Comparison of ENCODE assay signal across 29 cellular contexts in the genomic region with DNA sequence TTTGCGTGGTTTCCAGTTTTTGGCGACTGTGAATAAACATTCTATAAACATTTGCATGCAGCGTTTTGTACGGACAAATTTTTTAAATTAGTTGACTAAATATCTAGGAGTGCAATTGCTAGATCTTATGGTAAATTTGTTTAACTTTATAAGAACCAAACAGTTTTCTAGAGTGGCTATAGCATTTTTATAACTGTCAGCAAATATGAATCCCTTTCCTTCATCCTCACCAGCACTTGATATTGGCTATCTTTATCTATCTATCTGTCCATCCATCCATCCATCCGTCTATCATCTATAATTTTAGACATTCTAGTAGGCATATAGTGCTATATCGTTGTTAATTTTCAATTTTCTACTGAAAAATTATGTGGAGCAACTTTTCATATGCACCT. TPM values are rescaled to one million over a fixed set of nuclear protein-coding genes. Genes with fewer than 3 reads are reported as not detected.
DNase-seq lines count a peak whose midpoint lies in the region; ATAC-seq, FAIRE-seq and TF ChIP-seq lines count a peak whose summit lies in the region.
"Had no signal": no experiment of that assay in that cellular context is flagged by ENCODE, and none has a peak within 500 bp of the region (broad histone marks: within the 10 kb centered on the region; RNA-seq: fewer than 3 reads in every experiment).

No MANE protein-coding gene starts in this region.

- H3K4me1 ChIP-seq in HepG2 (ENCODE audit: insufficient read depth, low read length) (no peaks in the 10 kb centered on the region; the same call in 1 of the 2 replicates), right lobe of liver (no peaks in the 10 kb centered on the region), OCI-LY1 (ENCODE audit: insufficient read depth, low read length, severe bottlenecking) (peaks cover 7% of the 10 kb centered on the region), trophoblast cell (ENCODE audit: control insufficient read depth in 1 of 2, insufficient read depth in 2 of 2, low read length in 2 of 2) (peaks cover 0 to 2% of the 10 kb centered on the region in 2 experiments)

- H3K4me3 Mint-ChIP-seq in naive B cell = peak overlapping the region in 6 of 8 donors; percentile 58 to 96 (median 82)
- no peak overlapping the region for H3K4me3 Mint-ChIP-seq in Calu3 (ENCODE audit: low read depth, unreplicated experiment)

- TF ChIP-seq POLR2A in HepG2 (IDR thresholded peaks at IDR 0.05; ENCODE audit: insufficient read depth in 1 of 2, low read depth in 2 of 2, low read length in 2 of 2) (no peak), right lobe of liver (IDR thresholded peaks at IDR 0.05) (no peak)

- no peaks in the 10 kb centered on the region for H3K9me2 ChIP-seq in OCI-LY1 (ENCODE audit: low read depth, low read length)

- TF ChIP-seq EP300 in HepG2 (IDR thresholded peaks at IDR 0.05; ENCODE audit: low read depth in 2 of 2, low read length in 2 of 2) = no peak
- no peak for TF ChIP-seq EP300 in HepG2 (CRISPR knock-in tag; IDR thresholded peaks at IDR 0.05; ENCODE audit: borderline replicate concordance)

- ATAC-seq in HepG2 (no peak), right lobe of liver (no peak), naive B cell (ENCODE audit: low read depth in 2 of 2) (no peak), HG02970 (IDR thresholded peaks at IDR 0.05; ENCODE audit: low FRiP score, unreplicated experiment) (no peak)
- ATAC-seq: effector memory CD8-positive, alpha-beta T cell had no signal

- H3K36me3 ChIP-seq in HepG2 (replicated peaks in 1 of 2; ENCODE audit: control insufficient read depth in 1 of 2, insufficient read depth in 2 of 2, low read length in 2 of 2) (no peaks in the 10 kb centered on the region), right lobe of liver (no peaks in the 10 kb centered on the region), OCI-LY1 (ENCODE audit: insufficient read depth, low read length) (no peaks in the 10 kb centered on the region), trophoblast cell (ENCODE audit: control insufficient read depth in 1 of 2, insufficient read depth in 2 of 2, low read length in 2 of 2) (no peaks in the 10 kb centered on the region)
- H3K36me3 ChIP-seq: BLaER1, neutrophil, tibial artery had no signal

- H3K9me3 ChIP-seq in HepG2 (ENCODE audit: low read length) (no peaks in the 10 kb centered on the region), right lobe of liver (no peaks in the 10 kb centered on the region), OCI-LY1 (ENCODE audit: low read length) (no peaks in the 10 kb centered on the region), trophoblast cell (ENCODE audit: insufficient read depth, low read depth, low read length) (no peaks in the 10 kb centered on the region)
- H3K9me3 ChIP-seq: BLaER1, tibial artery had no signal

- CTCF ChIA-PET in HepG2 (lab: Yijun Ruan, JAX; ENCODE audit: low intra/inter-chr PET ratio, low total read pairs) = no interaction called here
- CTCF ChIA-PET in Calu3 (lab: Charles Lee) = no interaction called here

- BruUV-seq in HepG2 (replicated peaks; lab: Mats Ljungman, UMichigan) (no TSS peak), Calu3 (replicated peaks; lab: Mats Ljungman, UMichigan) (no TSS peak)

- no peaks in the 10 kb centered on the region for H3K79me1 ChIP-seq in trophoblast cell (ENCODE audit: low read length)

- H3K27me3 ChIP-seq in HepG2 (ENCODE audit: control insufficient read depth in 1 of 2, insufficient read depth in 2 of 2, low read length in 2 of 2) (peaks cover 1 to 16% of the 10 kb centered on the region in 2 experiments; a peak in 3 of 5 replicates), right lobe of liver (no peaks in the 10 kb centered on the region), OCI-LY1 (ENCODE audit: insufficient read depth, low read length) (no peaks in the 10 kb centered on the region; the same call in 1 of the 2 replicates), trophoblast cell (ENCODE audit: insufficient read depth, low read length) (peaks cover 3% of the 10 kb centered on the region)
- H3K27me3 ChIP-seq: tibial artery had no signal

- H3K79me2 ChIP-seq in HepG2 (ENCODE audit: insufficient read depth, low read length) (no peaks in the 10 kb centered on the region), OCI-LY1 (ENCODE audit: insufficient read depth, low read length) (no peaks in the 10 kb centered on the region), trophoblast cell (ENCODE audit: control insufficient read depth, insufficient read depth, low read length, poor library complexity) (no peaks in the 10 kb centered on the region)

- H3K9ac ChIP-seq in HepG2 (ENCODE audit: insufficient read depth, low read depth, low read length) (no peak overlapping the region), OCI-LY1 (ENCODE audit: low read length) (no peak overlapping the region), trophoblast cell (ENCODE audit: low read length) (no peak overlapping the region)
- H3K9ac ChIP-seq: BLaER1 had no signal

- H3K27ac ChIP-seq in HepG2 (ENCODE audit: extremely low read length, insufficient read depth, low read length) (no peak overlapping the region), right lobe of liver (no peak overlapping the region), OCI-LY1 (ENCODE audit: low read depth, low read length, poor library complexity, severe bottlenecking) (no peak overlapping the region), trophoblast cell (ENCODE audit: low read depth, low read length) (no peak overlapping the region)
- H3K27ac ChIP-seq: BLaER1, neutrophil had no signal

- H4K12ac ChIP-seq in trophoblast cell (ENCODE audit: low read depth, low read length) = no peak overlapping the region

- in situ Hi-C loops in HepG2 (cut with HindIII; ENCODE audit: extremely low pct_ligation_motif_present, low pct_unique_long_range_greater_than_20kb) = no loop called here

- H3K23ac ChIP-seq in trophoblast cell (ENCODE audit: low read length) = no peak overlapping the region

- FAIRE-seq in HepG2 (lab: Jason Lieb, UNC) = no peak
- FAIRE-seq: astrocyte, D721Med, islet of Langerhans had no signal

- no peak for DNase-seq in HepG2 (ENCODE audit: low spot score)
- DNase-seq in right lobe of liver = no peak
- DNase-seq in naive B cell = no peak
- DNase-seq in Calu3 = no peak
- no peak for DNase-seq in trophoblast cell
- DNase-seq: activated CD8-positive, alpha-beta memory T cell treated with anti-CD3 and anti-CD28 coated beads, Interleukin-2, amount 50 U/mL, for 48 hours; activated CD8-positive, alpha-beta T cell treated with anti-CD3 and anti-CD28 coated beads for 36 hours; caudate nucleus; cortex of kidney; DND-41; effector memory CD8-positive, alpha-beta T cell; GF-D8; NCI-H1048; NCI-H1694; NCI-H446 treated with DMSO at 0.1 percent for 48 hours; right cardiac atrium; RPMI8226; stimulated activated CD4-positive, alpha-beta T cell treated with anti-CD3 and anti-CD28 coated beads, Interleukin-1b, Interleukin-23, amount 100 ng/mL, for 48 hours; tibial artery had no signal

- H3K36me3 Mint-ChIP-seq in naive B cell (peaks cover 0 to 10% of the 10 kb centered on the region in 2 donors), Calu3 (ENCODE audit: insufficient read depth, unreplicated experiment) (peaks cover 9% of the 10 kb centered on the region)
- H3K36me3 Mint-ChIP-seq: activated naive CD4-positive, alpha-beta T cell treated with anti-CD3 and anti-CD28 coated beads, Interleukin-2, amount 50 U/mL, for 72 hours had no signal

- peaks cover 4 to 18% (median 7%) of the 10 kb centered on the region in 7 donors for H3K9me3 Mint-ChIP-seq in naive B cell
- H3K9me3 Mint-ChIP-seq in Calu3 (ENCODE audit: low read depth, unreplicated experiment) = no peaks in the 10 kb centered on the region
- H3K9me3 Mint-ChIP-seq: activated CD8-positive, alpha-beta T cell treated with anti-CD3 and anti-CD28 coated beads for 36 hours; activated naive CD4-positive, alpha-beta T cell treated with anti-CD3 and anti-CD28 coated beads, Interleukin-2, amount 50 U/mL, for 72 hours; activated T-helper 2 cell treated with anti-CD3 and anti-CD28 coated beads, Interferon-gamma antibody, Interleukin-2, Interleukin-4, amounts not matched to agents 10 μg/mL and 5 μg/mL and 100 μg/mL, durations not matched to agents 14 hours and 24 hours and 36 hours; effector memory CD8-positive, alpha-beta T cell had no signal

- no peak overlapping the region for H2BK120ac ChIP-seq in trophoblast cell (ENCODE audit: insufficient read depth, low read length, poor library complexity)

- TF ChIP-seq CTCF in HepG2 (CRISPR knock-in tag; IDR thresholded peaks at IDR 0.05) = no peak
- no peak for TF ChIP-seq CTCF in right lobe of liver (IDR thresholded peaks at IDR 0.05)
- no peak for TF ChIP-seq CTCF in OCI-LY1 (IDR thresholded peaks at IDR 0.05; ENCODE audit: low read length)
- no peak for TF ChIP-seq CTCF in Calu3 (IDR thresholded peaks at IDR 0.05; ENCODE audit: unreplicated experiment)

- no peak overlapping the region for H3K18ac ChIP-seq in trophoblast cell (ENCODE audit: low read length)

- H2BK5ac ChIP-seq in trophoblast cell (ENCODE audit: low read depth, low read length, poor library complexity) = no peak overlapping the region

- POLR2A ChIA-PET in HepG2 (lab: Yijun Ruan, JAX) = no interaction called here

- peaks cover 6 to 14% (median 12%) of the 10 kb centered on the region in 3 donors for H3K4me1 Mint-ChIP-seq in naive B cell
- H3K4me1 Mint-ChIP-seq in Calu3 (ENCODE audit: low read depth, unreplicated experiment) = no peaks in the 10 kb centered on the region

- H4K8ac ChIP-seq in trophoblast cell (ENCODE audit: low read depth, low read length) = no peak overlapping the region

- H3K27me3 Mint-ChIP-seq in naive B cell = peaks cover 23 to 34% (median 31%) of the 10 kb centered on the region in 3 donors
- no peaks in the 10 kb centered on the region for H3K27me3 Mint-ChIP-seq in Calu3 (ENCODE audit: unreplicated experiment)

- no peak overlapping the region for H3K14ac ChIP-seq in trophoblast cell (ENCODE audit: low read length)

- no peak overlapping the region for H2BK12ac ChIP-seq in trophoblast cell (ENCODE audit: low read length)

- no peak overlapping the region for H3K4ac ChIP-seq in trophoblast cell (ENCODE audit: low read depth, low read length)

- no peak for TF ChIP-seq RAD21 in HepG2 (CRISPR knock-in tag; IDR thresholded peaks at IDR 0.05)

- H3F3A ChIP-seq in OCI-LY1 (ENCODE audit: insufficient read depth, low read length) = peaks cover 5% of the 10 kb centered on the region; the same call in 1 of the 2 replicates

- no peak overlapping the region for H2AFZ ChIP-seq in HepG2 (ENCODE audit: low read length)
- H2AFZ ChIP-seq in OCI-LY1 (ENCODE audit: low read length) = peak overlapping the region; percentile 36; the same call in 1 of the 2 replicates
- no peak overlapping the region for H2AFZ ChIP-seq in trophoblast cell (ENCODE audit: insufficient read depth, low read length, poor library complexity)

- H3K27ac Mint-ChIP-seq in naive B cell = peak overlapping the region in 1 of 6 donors; percentile 84
- no peak overlapping the region for H3K27ac Mint-ChIP-seq in Calu3 (ENCODE audit: unreplicated experiment)
- H3K27ac Mint-ChIP-seq: activated CD8-positive, alpha-beta T cell treated with anti-CD3 and anti-CD28 coated beads for 36 hours; activated T-helper 2 cell treated with anti-CD3 and anti-CD28 coated beads, Interferon-gamma antibody, Interleukin-2, Interleukin-4, amounts not matched to agents 10 μg/mL and 5 μg/mL and 100 μg/mL, durations not matched to agents 14 hours and 24 hours and 36 hours had no signal

- H4K91ac ChIP-seq in trophoblast cell (ENCODE audit: low read depth, low read length) = no peak overlapping the region

- H2AK5ac ChIP-seq in trophoblast cell (ENCODE audit: low read length) = no peak overlapping the region

- no peak overlapping the region for H3K4me3 ChIP-seq in HepG2 (replicated peaks in 1 of 3; ENCODE audit: insufficient read depth in 1 of 3, low read depth in 2 of 3, low read length in 3 of 3)
- H3K4me3 ChIP-seq in right lobe of liver = no peak overlapping the region
- no peak overlapping the region for H3K4me3 ChIP-seq in OCI-LY1 (ENCODE audit: low read depth, low read length, poor library complexity, severe bottlenecking)
- H3K4me3 ChIP-seq in trophoblast cell (ENCODE audit: low read depth, low read length) = no peak overlapping the region

- H4K20me1 ChIP-seq in HepG2 (ENCODE audit: insufficient read depth, low read length) (no peaks in the 10 kb centered on the region), OCI-LY1 (ENCODE audit: insufficient read depth, low read length) (no peaks in the 10 kb centered on the region)

- H3K4me2 ChIP-seq in HepG2 (ENCODE audit: low read depth, low read length) (no peak overlapping the region), OCI-LY1 (ENCODE audit: low read length) (no peak overlapping the region), trophoblast cell (ENCODE audit: low read length) (no peak overlapping the region)

- intact Hi-C loops in HepG2 (cut with micrococcal nuclease; ENCODE audit: unreplicated experiment) = no loop called here
- intact Hi-C loops in right lobe of liver (cut with DNase I) = no loop called here
- intact Hi-C loops in Calu3 (cut with micrococcal nuclease; ENCODE audit: unreplicated experiment) = no loop called here

- 50% methylated on average over 6 of the region's 6 CpGs for WGBS in HepG2 (ENCODE audit: low lambda C conversion rate)
- WGBS in right lobe of liver (ENCODE audit: insufficient coverage, low coverage, low lambda C conversion rate, missing lambda C conversion rate) = 75% methylated on average over 6 of the region's 6 CpGs
- no CpG with 5 or more reads among the region's 6 CpGs for WGBS in trophoblast cell (ENCODE audit: extremely low coverage, insufficient coverage, insufficient read length)

RNA-seq across cellular contexts. Expression of a gene that starts 1.4 kb away (rescaled TPM):
- 0.07 TPM in 1 of 2 replicates, not detected in the other for total RNA-seq in HepG2 (2016; rRNA removed; fragmentation: Illumina TruSeq; extraction: Trizol)
- 0.44 and 0.91 TPM in 2 replicates for total RNA-seq in HepG2 (2016; cell fraction: cytosol; rRNA removed; fragmentation: Illumina TruSeq; extraction: Trizol; ENCODE audit: low read depth)
- total RNA-seq in HepG2 (2016; cell fraction: insoluble cytoplasmic fraction; rRNA removed; fragmentation: Illumina TruSeq; extraction: Trizol) = 0.09 TPM in 1 of 2 replicates, not detected in the other
- 0.24 and 0.34 TPM in 2 replicates for total RNA-seq in HepG2 (2016; cell fraction: membrane; rRNA removed; fragmentation: Illumina TruSeq; extraction: Trizol)
- 0.06 and 0.25 TPM in 2 replicates for total RNA-seq in HepG2 (2016; cell fraction: nucleus; rRNA removed; fragmentation: Illumina TruSeq; extraction: Trizol)
- 0.05 and 0.17 TPM in 2 replicates for polyA plus RNA-seq in HepG2 (2011; rRNA removed)
- polyA plus RNA-seq in HepG2 (2011; cell fraction: cytosol; rRNA removed) = 0.06 and 0.19 TPM in 2 replicates
- polyA plus RNA-seq in HepG2 (2011; cell fraction: nucleus; rRNA removed) = 0.16 and 0.77 TPM in 2 replicates
- polyA plus RNA-seq in HepG2 (2012) = 0.05 and 0.07 TPM in 2 replicates
- 0.16 TPM in 1 of 2 replicates, not detected in the other for polyA plus RNA-seq in HepG2 (2016; cell fraction: cytosol; fragmentation: Illumina TruSeq; extraction: Trizol; ENCODE audit: low read depth)
- polyA plus RNA-seq in HepG2 (2016; cell fraction: insoluble cytoplasmic fraction; fragmentation: Illumina TruSeq; extraction: Trizol; ENCODE audit: low read depth) = 0.02 TPM in 1 of 2 replicates, not detected in the other
- not detected in 2 replicates for polyA plus RNA-seq in HepG2 (2016; cell fraction: membrane; fragmentation: Illumina TruSeq; extraction: Trizol; ENCODE audit: low read depth)
- polyA plus RNA-seq in HepG2 (2016; cell fraction: nucleus; fragmentation: Illumina TruSeq; extraction: Trizol; ENCODE audit: insufficient read depth, low read depth) = not detected in 2 replicates
- 0.38 and 1.0 TPM in 2 replicates for polyA minus RNA-seq in HepG2 (2011; rRNA and poly(A)+ RNA removed; ENCODE audit: low replicate concordance)
- polyA minus RNA-seq in HepG2 (2011; cell fraction: cytosol; rRNA and poly(A)+ RNA removed) = 0.20 TPM in 1 of 2 replicates, not detected in the other
- polyA minus RNA-seq in HepG2 (2011; cell fraction: nucleus; rRNA and poly(A)+ RNA removed) = 0.12 and 0.77 TPM in 2 replicates
- total RNA-seq in right lobe of liver = 1 to 10 TPM in 2 of 6 experiments, under 1 TPM in 4; 0.42 to 2.3 (median 0.85) TPM
- under 1 TPM in 4 of 6 donors, not detected in 2; 0.03 to 0.52 (median 0.08) TPM for polyA plus RNA-seq in naive B cell (ENCODE audit: low read depth in 6 of 6)
- 0.07 and 0.12 TPM in 2 replicates for total RNA-seq in Calu3 (2022)
- 0.03 and 0.07 TPM in 2 replicates for polyA plus RNA-seq in trophoblast cell (2013)
- polyA plus RNA-seq: IgD-negative memory B cell had no signal
